In genomic region chr11:111870522-111870886, GRCh38 we compare ENCODE assay signal across 8 cellular contexts. TPM values are rescaled to one million over a fixed set of nuclear protein-coding genes. Genes with fewer than 3 reads are reported as not detected.
DNase-seq lines count a peak whose midpoint lies in the region; ATAC-seq and TF ChIP-seq lines count a peak whose summit lies in the region.

No MANE protein-coding gene starts in this region.

- RAD21 ChIA-PET in HCT116 (lab: Charles Lee; ENCODE audit: low non-redundant PET in 1 of 2, low total read pairs in 2 of 2, uncharacterized antibody in 2 of 2, unreplicated experiment in 2 of 2) = interaction anchor here in 1 of 2 experiments (0.7 kb wide), 1 partner anchor 53 kb away, joined by 6 read pairs; no protein-coding TSS in a partner anchor

- peak overlapping the region; percentile 90 for H3K4me2 ChIP-seq in HCT116 (ENCODE audit: low read length)

- H3K36me3 ChIP-seq in HCT116 (ENCODE audit: control insufficient read depth in 1 of 2, insufficient read depth in 2 of 2, low read length in 2 of 2) (peaks cover 4 to 10% of the 10 kb centered on the region in 2 experiments; a peak in 2 of 4 replicates), SJSA1 (no peaks in the 10 kb centered on the region), spleen (peaks cover 0 to 45% (median 30%) of the 10 kb centered on the region in 6 donors)

- H3K9me3 ChIP-seq in HCT116 (ENCODE audit: control insufficient read depth in 1 of 2, insufficient read depth in 1 of 2, low read depth in 1 of 2, low read length in 2 of 2) (no peaks in the 10 kb centered on the region), SJSA1 (replicated peaks) (no peaks in the 10 kb centered on the region), spleen (no peaks in the 10 kb centered on the region)

- no peak for TF ChIP-seq RAD21 in HCT116 (IDR thresholded peaks at IDR 0.05; ENCODE audit: low read depth)

- H3K79me2 ChIP-seq in HCT116 (ENCODE audit: insufficient read depth, low read length) = 0 out of 2 replicates have a peak, but pooled peaks cover 9% of the 10 kb centered on the region

- CTCF ChIA-PET in HCT116 (lab: Charles Lee) = interaction anchor here (0.9 to 1.5 kb wide), 3 partner anchors 19 to 111 kb away, joined by 3 to 4 read pairs (median 3); no protein-coding TSS in a partner anchor

- H4K20me1 ChIP-seq in HCT116 (ENCODE audit: insufficient read depth) = no peaks in the 10 kb centered on the region

- H3K9ac ChIP-seq in HCT116 (ENCODE audit: low read length) = peak overlapping the region; percentile 66

- intact Hi-C loops in HCT116 (cut with micrococcal nuclease) (no loop called here), spleen (cut with DNase I; ENCODE audit: low total_unique reads) (no loop called here)

- H3K27ac ChIP-seq in HCT116 (ENCODE audit: low read depth, low read length) = peak overlapping the region; percentile 76
- no peak overlapping the region; the same call in 1 of the 2 replicates for H3K27ac ChIP-seq in SJSA1
- peak overlapping the region; percentile 91 to 96 (median 93) for H3K27ac ChIP-seq in spleen

- H3K4me3 ChIP-seq in GM12865 (ENCODE audit: low read depth, low read length) (peak overlapping the region; percentile 60), HCT116 (replicated peaks in 1 of 2; ENCODE audit: low read depth in 1 of 2, low read length in 2 of 2) (peak overlapping the region; percentile 89 to 90), SJSA1 (peak overlapping the region; percentile 91), foreskin fibroblast (ENCODE audit: low read depth in 1 of 2, low read length in 2 of 2) (peak overlapping the region; percentile 65 to 87), spleen (peak overlapping the region; percentile 81 to 98 (median 92))

- DNase-seq in GM12865 (ENCODE audit: low read depth) (no peak), HCT116 (ENCODE audit: low read depth, low spot score) (no peak), SJSA1 (ENCODE audit: low read depth in 1 of 2, low spot score in 2 of 2) (no peak), foreskin fibroblast (no peak), spleen (no peak), NCI-H1417 (lab: John Stamatoyannopoulos, UW) (no peak), medulla oblongata (ENCODE audit: extremely low spot score) (no peak)

- H2AFZ ChIP-seq in HCT116 (ENCODE audit: low read depth, low read length, poor library complexity, severe bottlenecking) = peak overlapping the region; percentile 97

- H3K4me1 ChIP-seq in HCT116 (ENCODE audit: control insufficient read depth in 1 of 2, insufficient read depth in 2 of 2, low read length in 2 of 2) (peaks cover 0 to 18% of the 10 kb centered on the region in 2 experiments; a peak in 3 of 4 replicates), SJSA1 (replicated peaks) (no peaks in the 10 kb centered on the region), spleen (peaks cover 9 to 38% (median 20%) of the 10 kb centered on the region in 6 donors)

- no peaks in the 10 kb centered on the region for H3K9me2 ChIP-seq in HCT116 (ENCODE audit: insufficient read depth)

- POLR2A ChIA-PET in HCT116 (lab: Charles Lee) = no interaction called here

- no peak for ATAC-seq in HCT116
- ATAC-seq in GM18873 (IDR thresholded peaks at IDR 0.05; ENCODE audit: low FRiP score, unreplicated experiment) = no peak

- no peaks in the 10 kb centered on the region for H3K27me3 ChIP-seq in HCT116 (ENCODE audit: insufficient read depth, low read length)
- no peaks in the 10 kb centered on the region for H3K27me3 ChIP-seq in SJSA1 (replicated peaks)
- no peaks in the 10 kb centered on the region for H3K27me3 ChIP-seq in spleen (replicated peaks in 1 of 7)

- TF ChIP-seq POLR2A in HCT116 (IDR thresholded peaks at IDR 0.05; ENCODE audit: borderline replicate concordance, extremely low read depth, insufficient read depth, insufficient read length) = no peak
- TF ChIP-seq POLR2A in spleen (IDR thresholded peaks at IDR 0.05) = no peak

- no TSS peak for BruUV-seq in HCT116 (replicated peaks; lab: Mats Ljungman, UMichigan)

- TF ChIP-seq CTCF in GM12865 (IDR thresholded peaks at IDR 0.05; ENCODE audit: insufficient read depth, low read depth, low read length, missing control alignments) (no peak), HCT116 (IDR thresholded peaks at IDR 0.05 in 2 of 3, conservative IDR thresholded peaks at IDR 0.05 in 1 of 3; ENCODE audit: borderline replicate concordance in 1 of 3, insufficient read depth in 1 of 3, low read depth in 2 of 3, low read length in 2 of 3) (no peak), foreskin fibroblast (IDR thresholded peaks at IDR 0.05; ENCODE audit: low read depth, low read length) (no peak), spleen (IDR thresholded peaks at IDR 0.05 in 8 of 11, conservative IDR thresholded peaks at IDR 0.05 in 3 of 11) (no peak)

TF ChIP-seq in HCT116, 20 proteins besides CTCF, POLR2A, EP300 and RAD21 (continues in another document):
- TF ChIP-seq CBX3 (IDR thresholded peaks at IDR 0.05; ENCODE audit: low read depth) (no peak), ZNF274 (IDR thresholded peaks at IDR 0.05; ENCODE audit: low read depth, low read length) (no peak), EZH2phosphoT487 (IDR thresholded peaks at IDR 0.05; ENCODE audit: borderline replicate concordance) (no peak), ATF3 (IDR thresholded peaks at IDR 0.05) (no peak), EGR1 (IDR thresholded peaks at IDR 0.05; ENCODE audit: low read depth) (no peak), FOSL1 (IDR thresholded peaks at IDR 0.05; ENCODE audit: low read depth) (no peak), CEBPB (IDR thresholded peaks at IDR 0.05; ENCODE audit: low read depth) (no peak), SP1 (IDR thresholded peaks at IDR 0.05; ENCODE audit: low read depth) (no peak), TCF7L2 (IDR thresholded peaks at IDR 0.05; ENCODE audit: borderline replicate concordance, extremely low read depth, insufficient read depth, insufficient read length) (no peak), MAX (IDR thresholded peaks at IDR 0.05) (no peak), ELF1 (IDR thresholded peaks at IDR 0.05; ENCODE audit: borderline replicate concordance, low read depth) (no peak)
- TF ChIP-seq, protein P1, sequence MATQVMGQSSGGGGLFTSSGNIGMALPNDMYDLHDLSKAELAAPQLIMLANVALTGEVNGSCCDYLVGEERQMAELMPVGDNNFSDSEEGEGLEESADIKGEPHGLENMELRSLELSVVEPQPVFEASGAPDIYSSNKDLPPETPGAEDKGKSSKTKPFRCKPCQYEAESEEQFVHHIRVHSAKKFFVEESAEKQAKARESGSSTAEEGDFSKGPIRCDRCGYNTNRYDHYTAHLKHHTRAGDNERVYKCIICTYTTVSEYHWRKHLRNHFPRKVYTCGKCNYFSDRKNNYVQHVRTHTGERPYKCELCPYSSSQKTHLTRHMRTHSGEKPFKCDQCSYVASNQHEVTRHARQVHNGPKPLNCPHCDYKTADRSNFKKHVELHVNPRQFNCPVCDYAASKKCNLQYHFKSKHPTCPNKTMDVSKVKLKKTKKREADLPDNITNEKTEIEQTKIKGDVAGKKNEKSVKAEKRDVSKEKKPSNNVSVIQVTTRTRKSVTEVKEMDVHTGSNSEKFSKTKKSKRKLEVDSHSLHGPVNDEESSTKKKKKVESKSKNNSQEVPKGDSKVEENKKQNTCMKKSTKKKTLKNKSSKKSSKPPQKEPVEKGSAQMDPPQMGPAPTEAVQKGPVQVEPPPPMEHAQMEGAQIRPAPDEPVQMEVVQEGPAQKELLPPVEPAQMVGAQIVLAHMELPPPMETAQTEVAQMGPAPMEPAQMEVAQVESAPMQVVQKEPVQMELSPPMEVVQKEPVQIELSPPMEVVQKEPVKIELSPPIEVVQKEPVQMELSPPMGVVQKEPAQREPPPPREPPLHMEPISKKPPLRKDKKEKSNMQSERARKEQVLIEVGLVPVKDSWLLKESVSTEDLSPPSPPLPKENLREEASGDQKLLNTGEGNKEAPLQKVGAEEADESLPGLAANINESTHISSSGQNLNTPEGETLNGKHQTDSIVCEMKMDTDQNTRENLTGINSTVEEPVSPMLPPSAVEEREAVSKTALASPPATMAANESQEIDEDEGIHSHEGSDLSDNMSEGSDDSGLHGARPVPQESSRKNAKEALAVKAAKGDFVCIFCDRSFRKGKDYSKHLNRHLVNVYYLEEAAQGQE (IDR thresholded peaks at IDR 0.05; ENCODE audit: low read depth) = no peak

RNA-seq across cellular contexts. Expression of gene ALG9, which starts 0.9 kb away (rescaled TPM):
- total RNA-seq in HCT116 (2021; ENCODE audit: unreplicated experiment) (23.7 TPM), spleen (10 to 100 TPM; 24.6 to 57.5 (median 27.5) TPM)
- polyA plus RNA-seq in HCT116 (2012) = 26.0 and 30.3 TPM in 2 replicates
- 22.9 and 24.9 TPM in 2 replicates for total RNA-seq in SJSA1 (2014; rRNA removed; shearing (Covaris generic))
- polyA plus RNA-seq in spleen = 10 to 100 TPM in 2 of 3 donors, 1 to 10 TPM in 1; 9.0 to 25.7 (median 13.9) TPM

RNA-seq across cellular contexts. Expression of gene FDXACB1, which starts 8.5 kb away (rescaled TPM):
- total RNA-seq in HCT116 (2021; ENCODE audit: unreplicated experiment) = 3.8 TPM
- polyA plus RNA-seq in HCT116 (2012) = 1.1 and 1.3 TPM in 2 replicates
- 2.5 and 3.7 TPM in 2 replicates for total RNA-seq in SJSA1 (2014; rRNA removed; shearing (Covaris generic))
- total RNA-seq in spleen = 1 to 10 TPM; 1.9 to 4.0 (median 3.6) TPM
- polyA plus RNA-seq in spleen = 1 to 10 TPM; 3.5 to 4.1 (median 3.7) TPM

RNA-seq across cellular contexts. Expression of gene CFAP68, which starts 8.8 kb away (rescaled TPM):
- 49.6 TPM for total RNA-seq in HCT116 (2021; ENCODE audit: unreplicated experiment)
- 55.3 and 70.7 TPM in 2 replicates for polyA plus RNA-seq in HCT116 (2012)
- total RNA-seq in SJSA1 (2014; rRNA removed; shearing (Covaris generic)) = 1.7 and 8.6 TPM in 2 replicates
- total RNA-seq in spleen = 10 to 100 TPM in 6 of 7 donors, 1 to 10 TPM in 1; 9.4 to 15.3 (median 12.4) TPM
- polyA plus RNA-seq in spleen = 10 to 100 TPM; 18.5 to 37.1 (median 29.4) TPM

RNA-seq across cellular contexts. Expression of gene CRYAB, which starts 41.1 kb away (rescaled TPM):
- total RNA-seq in HCT116 (2021; ENCODE audit: unreplicated experiment) = not detected
- polyA plus RNA-seq in HCT116 (2012) = not detected in 2 replicates
- 0.97 and 3.1 TPM in 2 replicates for total RNA-seq in SJSA1 (2014; rRNA removed; shearing (Covaris generic))
- 10 to 100 TPM; 11.2 to 78.7 (median 51.2) TPM for total RNA-seq in spleen
- polyA plus RNA-seq in spleen = 10 to 100 TPM; 26.1 to 63.3 (median 58.5) TPM

RNA-seq across cellular contexts. Expression of gene HSPB2, which starts 42.0 kb away (rescaled TPM):
- not detected for total RNA-seq in HCT116 (2021; ENCODE audit: unreplicated experiment)
- polyA plus RNA-seq in HCT116 (2012) = 0.09 and 0.11 TPM in 2 replicates
- not detected in 2 replicates for total RNA-seq in SJSA1 (2014; rRNA removed; shearing (Covaris generic))
- total RNA-seq in spleen = 1 to 10 TPM in 3 of 7 donors, under 1 TPM in 2, not detected in 2; 0.60 to 1.9 (median 1.4) TPM
- polyA plus RNA-seq in spleen = 1 to 10 TPM; 2.8 to 6.0 (median 3.4) TPM
